In the genomic region with DNA sequence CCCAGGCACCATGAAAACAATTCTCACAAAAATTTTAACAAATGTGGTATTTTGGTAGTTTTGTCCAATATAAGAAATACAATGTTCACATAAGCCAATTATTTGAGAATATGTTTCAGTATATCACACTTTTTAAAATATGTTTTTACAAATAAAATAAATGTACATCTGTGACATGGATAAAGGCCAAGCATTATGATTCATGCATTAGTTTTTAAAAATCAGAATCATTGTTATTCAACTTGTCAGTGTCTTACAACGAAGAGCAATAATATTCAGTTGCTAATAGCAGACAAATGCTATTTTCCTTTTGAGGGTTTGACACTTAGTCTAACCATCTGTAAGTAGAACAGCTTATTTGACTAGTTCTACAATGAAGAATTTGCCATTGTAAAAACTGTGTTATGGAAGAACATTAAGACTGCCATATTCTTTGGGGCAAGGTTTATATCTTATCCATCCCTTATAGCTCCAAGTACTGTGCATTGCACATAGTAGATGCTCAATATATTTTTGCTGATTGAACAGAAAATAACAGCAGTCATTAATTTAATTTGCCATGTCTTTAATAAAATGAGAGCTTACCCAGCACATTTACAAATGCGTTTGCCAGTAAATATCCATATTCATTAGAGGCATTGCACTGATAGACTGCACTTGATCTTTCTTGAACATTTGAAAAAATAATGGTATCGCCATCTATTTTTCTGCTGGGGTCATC, we compare ENCODE assay signal across 28 cellular contexts.
"Had no signal": no experiment of that assay in that cellular context is flagged by ENCODE, and none has a peak within 500 bp of the region (broad histone marks: within the 10 kb centered on the region; RNA-seq: fewer than 3 reads in every experiment).

No MANE protein-coding gene starts in this region.

- H3K9me3 ChIP-seq: left lung, lower lobe of right lung, neutrophil, right atrium auricular region, stomach, testis, thyroid gland, transverse colon, upper lobe of left lung, vagina had no signal

- H2AFZ ChIP-seq: neural progenitor cell, parathyroid adenoma had no signal

- H3K4me3 ChIP-seq: left lung, lower lobe of right lung, neural progenitor cell, right atrium auricular region, skin epidermis, stomach, testis, thyroid gland, transverse colon, upper lobe of left lung, vagina had no signal

- H3K9ac ChIP-seq: neural progenitor cell, parathyroid adenoma had no signal

- DNase-seq: kidney; left colon; left lung; lower lobe of right lung; mesendoderm; naive B cell; natural killer cell; nephron progenitor cell; occipital lobe; stimulated activated CD4-positive, alpha-beta T cell treated with anti-CD3 and anti-CD28 coated beads, Interleukin-12 subunit alpha, Interleukin-12 subunit beta, amount 100 ng/mL, for 4 hours; stimulated activated CD4-positive, alpha-beta T cell treated with anti-CD3 and anti-CD28 coated beads, Interleukin-15, amount 100 ng/mL, for 24 hours; stimulated activated CD4-positive, alpha-beta T cell treated with anti-CD3 and anti-CD28 coated beads, Interleukin-2, amount 100 ng/mL, for 24 hours; stimulated activated CD4-positive, alpha-beta T cell treated with anti-CD3 and anti-CD28 coated beads, Interleukin-4, amount 100 ng/mL, for 1 hour; stimulated activated naive B cell treated with anti-CD40 and anti-IgM and Interleukin-4, amounts not matched to agents 10 μg/mL and 1 μg/mL and 100 μg/mL, for 72 hours; stimulated activated naive CD8-positive, alpha-beta T cell treated with anti-CD3 and anti-CD28 coated beads, Interleukin-15, Interleukin-2, amounts not matched to agents 100 U/mL and 50 U/mL, for 24 hours; stomach; testis; thyroid gland; transverse colon; upper lobe of left lung had no signal

- H3K27ac ChIP-seq: left lung, lower lobe of right lung, neural progenitor cell, neutrophil, parathyroid adenoma, right atrium auricular region, skin epidermis, stomach, testis, thyroid gland, transverse colon, upper lobe of left lung, vagina had no signal

- H3K36me3 ChIP-seq: left lung, lower lobe of right lung, neutrophil, right atrium auricular region, stomach, thyroid gland, transverse colon, upper lobe of left lung, vagina had no signal

- H3K4me2 ChIP-seq: neural progenitor cell had no signal

- H3K27me3 ChIP-seq: left lung, neural progenitor cell, neutrophil, right atrium auricular region, stomach, testis, thyroid gland, transverse colon, upper lobe of left lung, vagina had no signal

- FAIRE-seq: islet of Langerhans, kidney had no signal

- ATAC-seq: left colon; left lung; lower lobe of right lung; natural killer cell; sciatic nerve; stimulated activated naive B cell treated with anti-CD40 and anti-IgM and Interleukin-4, amounts not matched to agents 10 μg/mL and 1 μg/mL and 100 μg/mL, for 72 hours; stimulated activated naive CD8-positive, alpha-beta T cell treated with anti-CD3 and anti-CD28 coated beads, Interleukin-15, Interleukin-2, amounts not matched to agents 100 U/mL and 50 U/mL, for 24 hours had no signal

- H3K4me1 ChIP-seq: left lung, lower lobe of right lung, right atrium auricular region, stomach, testis, thyroid gland, transverse colon, upper lobe of left lung, vagina had no signal
